Comparison of ENCODE assay signal across 8 cellular contexts in genomic region chr11:71342951-71343827, GRCh38.
DNase-seq lines count a peak whose midpoint lies in the region; ATAC-seq and TF ChIP-seq lines count a peak whose summit lies in the region.

No MANE protein-coding gene starts in this region.

- H3K27ac Mint-ChIP-seq in Caco-2 (ENCODE audit: unreplicated experiment) (no peak overlapping the region), GM23338 (no peak overlapping the region), glutamatergic neuron (ENCODE audit: unreplicated experiment) (no peak overlapping the region)

- POLR2A ChIA-PET in Caco-2 (lab: Charles Lee): no interaction called here

- H2AFZ ChIP-seq in GM23338: 0 out of 2 replicates have a peak overlapping the region, but pooled peaks have one; percentile 80

- intact Hi-C loops in Caco-2 (cut with micrococcal nuclease; ENCODE audit: unreplicated experiment): loop anchor here (1.0 to 2.0 kb wide), 4 partner anchors 44 to 256 kb away; no protein-coding TSS in a partner anchor

- H3K9me3 Mint-ChIP-seq in Caco-2 (ENCODE audit: unreplicated experiment) (peaks cover 9% of the 10 kb centered on the region), GM23338 (peaks cover 4% of the 10 kb centered on the region), glutamatergic neuron (ENCODE audit: unreplicated experiment) (peaks cover 2% of the 10 kb centered on the region)

- CTCF ChIA-PET in Caco-2 (lab: Charles Lee): interaction anchor here (1.8 kb wide), 1 partner anchor 91 kb away, joined by 5 read pairs; no protein-coding TSS in a partner anchor

- TF ChIP-seq CTCF in Caco-2 (IDR thresholded peaks at IDR 0.05; ENCODE audit: insufficient read depth in 1 of 2, low read depth in 1 of 2, low read length in 1 of 2, severe bottlenecking in 1 of 2, unreplicated experiment in 1 of 2) (peak; percentile 87 to 94), GM23338 (conservative IDR thresholded peaks at IDR 0.05; ENCODE audit: low read depth in 2 of 2) (peak; percentile 68 to 88), glutamatergic neuron (IDR thresholded peaks at IDR 0.05; ENCODE audit: partially characterized antibody, unreplicated experiment) (peak; percentile 52)

- H3K27me3 Mint-ChIP-seq in Caco-2 (ENCODE audit: insufficient read depth, unreplicated experiment) (peaks cover 9% of the 10 kb centered on the region), GM23338 (ENCODE audit: insufficient read depth, low read depth, poor library complexity) (peaks cover 13% of the 10 kb centered on the region), glutamatergic neuron (ENCODE audit: unreplicated experiment) (peaks cover 11% of the 10 kb centered on the region)

- no peak overlapping the region for H3K4me3 Mint-ChIP-seq in Caco-2 (ENCODE audit: unreplicated experiment)
- no peak overlapping the region for H3K4me3 Mint-ChIP-seq in GM23338
- H3K4me3 Mint-ChIP-seq in glutamatergic neuron (ENCODE audit: unreplicated experiment): no peak overlapping the region

- no peaks in the 10 kb centered on the region for H3K27me3 ChIP-seq in Caco-2 (replicated peaks; ENCODE audit: control insufficient read depth, insufficient read depth, low read length)
- H3K27me3 ChIP-seq in GM23338 (ENCODE audit: insufficient read depth): no peaks in the 10 kb centered on the region

- no peak overlapping the region for H3K4me2 ChIP-seq in GM23338

- BruUV-seq in Caco-2 (replicated peaks; lab: Mats Ljungman, UMichigan): no TSS peak

- H3F3A ChIP-seq in GM23338 (replicated peaks; ENCODE audit: low read depth): no peaks in the 10 kb centered on the region

- no peak overlapping the region for H3K27ac ChIP-seq in GM23338 (ENCODE audit: low read depth)

- H3K9me3 ChIP-seq in Caco-2: 0 out of 2 replicates have a peak, but pooled peaks cover 2% of the 10 kb centered on the region

- H3K36me3 Mint-ChIP-seq in Caco-2 (ENCODE audit: insufficient read depth, unreplicated experiment) (no peaks in the 10 kb centered on the region), GM23338 (ENCODE audit: low read depth) (no peaks in the 10 kb centered on the region; the same call in 2 of the 3 replicates), glutamatergic neuron (ENCODE audit: unreplicated experiment) (no peaks in the 10 kb centered on the region)

- DNase-seq in Caco-2 (peak; percentile 84 to 85), GM23338 (ENCODE audit: low spot score) (peak; percentile 91), SK-N-DZ (ENCODE audit: low spot score) (peak; percentile 22), glutamatergic neuron (peak; percentile 58), NCI-H2227 treated with DMSO at 0.1 percent for 48 hours (lab: John Stamatoyannopoulos, UW) (no peak)
- peak; percentile 1 for DNase-seq in stimulated activated CD8-positive, alpha-beta memory T cell treated with anti-CD3 and anti-CD28 coated beads, Interleukin-4, amount 100 ng/mL, for 24 hours (ENCODE audit: low read depth)
- no peak for DNase-seq in activated CD8-positive, alpha-beta memory T cell treated with anti-CD3 and anti-CD28 coated beads, Interleukin-2, amount 50 U/mL, for 4 hours

- no peak overlapping the region for H3K4me3 ChIP-seq in Caco-2 (ENCODE audit: low read depth, low read length)
- H3K4me3 ChIP-seq in GM23338: no peak overlapping the region

- H3K79me2 ChIP-seq in GM23338 (replicated peaks; ENCODE audit: insufficient read depth): no peaks in the 10 kb centered on the region

- H4K20me1 ChIP-seq in GM23338 (replicated peaks; ENCODE audit: insufficient read depth): no peaks in the 10 kb centered on the region

- ATAC-seq in GM23338 (peak; percentile 94), HG03039 (IDR thresholded peaks at IDR 0.05; ENCODE audit: unreplicated experiment) (no peak)

- H3K4me1 ChIP-seq in Caco-2 (peaks cover 8% of the 10 kb centered on the region; the same call in 1 of the 2 replicates), GM23338 (ENCODE audit: insufficient read depth) (peaks cover 11% of the 10 kb centered on the region; the same call in 1 of the 2 replicates)

- H3K9me2 ChIP-seq in GM23338 (ENCODE audit: insufficient read depth): no peaks in the 10 kb centered on the region

- H3K36me3 ChIP-seq in Caco-2 (ENCODE audit: control insufficient read depth, insufficient read depth, low read length) (no peaks in the 10 kb centered on the region), GM23338 (ENCODE audit: insufficient read depth) (no peaks in the 10 kb centered on the region)

- H3K4me1 Mint-ChIP-seq in Caco-2 (ENCODE audit: low read depth, unreplicated experiment) (peaks cover 6% of the 10 kb centered on the region), GM23338 (peaks cover 14% of the 10 kb centered on the region), glutamatergic neuron (ENCODE audit: low read depth, unreplicated experiment) (peaks cover 6% of the 10 kb centered on the region)

TF ChIP-seq in GM23338, 12 proteins besides CTCF, POLR2A, EP300 and RAD21:
- TF ChIP-seq ZNF331 (CRISPR knock-in tag; IDR thresholded peaks at IDR 0.05; ENCODE audit: low read depth) (no peak), EZH2phosphoT487 (IDR thresholded peaks at IDR 0.05; ENCODE audit: unreplicated experiment) (no peak), NANOG (IDR thresholded peaks at IDR 0.05; ENCODE audit: borderline replicate concordance) (no peak), REST (IDR thresholded peaks at IDR 0.05; ENCODE audit: unreplicated experiment) (no peak)

Comparison
In these comparisons a context has a peak if more than half of its experiments do, and no peak if none do; other contexts are left out.
1. DNase-seq: peak in Caco-2 (2 of 2), GM23338 (single experiment), SK-N-DZ (single experiment), glutamatergic neuron (single experiment) and stimulated activated CD8-positive, alpha-beta memory T cell treated with anti-CD3 and anti-CD28 coated beads, Interleukin-4, amount 100 ng/mL, for 24 hours (single experiment); none in activated CD8-positive, alpha-beta memory T cell treated with anti-CD3 and anti-CD28 coated beads, Interleukin-2, amount 50 U/mL, for 4 hours (single experiment) and NCI-H2227 treated with DMSO at 0.1 percent for 48 hours (single experiment).
2. Peak in every context shown above with its lines, with median percentiles within 50 percentile points of each other: CTCF ChIP-seq.